Comparison of ENCODE assay signal across 5 cellular contexts in genomic region chr6:152375200-152375599, GRCh38.
"Had no signal": no experiment of that assay in that cellular context is flagged by ENCODE, and none has a peak within 500 bp of the region (broad histone marks: within the 10 kb centered on the region; RNA-seq: fewer than 3 reads in every experiment).

No MANE protein-coding gene starts in this region.

- H3K4me3 ChIP-seq: GM23338, K562 had no signal

- ATAC-seq: GM23338, K562 had no signal

- DNase-seq: H9, HCEC 1CT, IMR-90 had no signal
